Comparison of ENCODE assay signal across 16 cellular contexts in the genomic region with DNA sequence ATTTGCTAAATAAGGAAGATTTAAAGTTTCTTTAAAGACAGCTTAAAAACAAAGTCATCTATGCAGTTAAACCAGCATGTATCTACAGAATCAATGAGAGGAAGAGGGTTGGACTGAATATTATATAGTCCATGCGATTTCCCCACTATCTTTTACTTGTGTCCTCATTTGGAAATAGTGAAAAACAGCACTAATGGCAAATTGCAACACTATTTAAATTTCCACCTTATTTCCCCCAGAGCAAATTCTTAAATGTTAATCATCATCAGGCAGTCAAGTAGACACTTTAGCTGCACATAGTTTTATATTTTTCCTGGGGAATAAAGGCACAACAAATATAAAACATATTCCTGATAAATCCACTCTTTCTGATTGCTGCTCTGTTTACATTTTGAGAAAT.
DNase-seq lines count a peak whose midpoint lies in the region; ATAC-seq, FAIRE-seq and TF ChIP-seq lines count a peak whose summit lies in the region.
"Had no signal": no experiment of that assay in that cellular context is flagged by ENCODE, and none has a peak within 500 bp of the region (broad histone marks: within the 10 kb centered on the region; RNA-seq: fewer than 3 reads in every experiment).

No MANE protein-coding gene starts in this region.

- H3K4me3 ChIP-seq in ACC112 (ENCODE audit: low read depth, low read length) (peak overlapping the region; percentile 72), endothelial cell of umbilical vein (replicated peaks in 1 of 3; ENCODE audit: insufficient read depth in 1 of 3, low read depth in 1 of 3, low read length in 3 of 3) (no peak overlapping the region)
- H3K4me3 ChIP-seq: A549, BLaER1 had no signal

- peaks cover 22% of the 10 kb centered on the region for H3K4me1 Mint-ChIP-seq in chondrocyte (ENCODE audit: low read depth)
- H3K4me1 Mint-ChIP-seq: CD4-positive, alpha-beta memory T cell had no signal

- no peak overlapping the region for H3K27ac Mint-ChIP-seq in chondrocyte (ENCODE audit: unreplicated experiment)
- H3K27ac Mint-ChIP-seq: CD4-positive, alpha-beta memory T cell had no signal

- peak overlapping the region; percentile 86; the same call in 1 of the 2 replicates for H3K27ac ChIP-seq in ACC112 (ENCODE audit: low read depth, low read length)
- H3K27ac ChIP-seq in VCaP = peak overlapping the region; percentile 67
- no peak overlapping the region for H3K27ac ChIP-seq in endothelial cell of umbilical vein (ENCODE audit: insufficient read depth, low read depth, low read length)
- H3K27ac ChIP-seq: A549, BLaER1 had no signal

- no peaks in the 10 kb centered on the region for H3K36me3 ChIP-seq in ACC112 (ENCODE audit: insufficient read depth, low read length)
- H3K36me3 ChIP-seq in endothelial cell of umbilical vein (ENCODE audit: control insufficient read depth in 2 of 2, extremely low read depth in 1 of 2, insufficient read depth in 2 of 2, low read length in 2 of 2) = no peaks in the 10 kb centered on the region
- H3K36me3 ChIP-seq: BLaER1 had no signal

- CTCF ChIA-PET in endothelial cell of umbilical vein (lab: Charles Lee) = interaction anchor here (1.3 to 2.3 kb wide), 4 partner anchors 9 to 36 kb away, joined by 3 to 6 read pairs (median 4); no protein-coding TSS in a partner anchor

- H3K9me3 ChIP-seq in endothelial cell of umbilical vein (replicated peaks; ENCODE audit: control insufficient read depth, insufficient read depth, low read length) = no peaks in the 10 kb centered on the region
- H3K9me3 ChIP-seq: A549, BLaER1 had no signal

- POLR2A ChIA-PET in endothelial cell of umbilical vein (lab: Charles Lee) = no interaction called here

- DNase-seq in endothelial cell of umbilical vein (ENCODE audit: low read depth, low spot score) (no peak), renal cortical epithelial cell (ENCODE audit: low read depth) (peak; percentile 64), T-helper 1 cell (no peak), chondrocyte (ENCODE audit: low spot score) (no peak)
- DNase-seq: CD4-positive, alpha-beta memory T cell; GOT3; NCI-H2081 treated with DMSO at 0.1 percent for 48 hours; NCI-H82; RPMI8226; SHP77 treated with DMSO at 0.1 percent for 48 hours had no signal

- H3K4me1 ChIP-seq in ACC112 (ENCODE audit: control insufficient read depth, insufficient read depth, low read length, unreplicated experiment) (peaks cover 27% of the 10 kb centered on the region), endothelial cell of umbilical vein (ENCODE audit: control insufficient read depth, extremely low read depth, insufficient read depth, low read length) (peaks cover 17% of the 10 kb centered on the region)

- no peak overlapping the region for H3K9ac ChIP-seq in endothelial cell of umbilical vein (replicated peaks; ENCODE audit: extremely low read depth, insufficient read depth, low read length)
- H3K9ac ChIP-seq: BLaER1 had no signal

- dilution Hi-C loops in endothelial cell of umbilical vein (cut with MboI; ENCODE audit: extremely low pct_ligation_motif_present, low sequenced_read_pairs) = no loop called here

- H3K4me2 ChIP-seq in endothelial cell of umbilical vein (ENCODE audit: insufficient read depth, low read length) = peak overlapping the region; percentile 65
- H3K4me2 ChIP-seq: BLaER1 had no signal

- ATAC-seq in GM21447 (IDR thresholded peaks at IDR 0.05; ENCODE audit: unreplicated experiment) (no peak), esophagus mucosa (no peak)
- ATAC-seq: A549 had no signal

- peak overlapping the region; percentile 7 for H2AFZ ChIP-seq in ACC112 (ENCODE audit: low read length, unreplicated experiment)
- H2AFZ ChIP-seq in endothelial cell of umbilical vein (ENCODE audit: low read depth, low read length) = no peak overlapping the region

- H3K4me3 Mint-ChIP-seq in chondrocyte (ENCODE audit: unreplicated experiment) = no peak overlapping the region
- H3K4me3 Mint-ChIP-seq: CD4-positive, alpha-beta memory T cell had no signal

- no peaks in the 10 kb centered on the region for H3K27me3 ChIP-seq in ACC112 (ENCODE audit: insufficient read depth, low read length)
- H3K27me3 ChIP-seq in endothelial cell of umbilical vein (ENCODE audit: control insufficient read depth in 2 of 2, insufficient read depth in 2 of 2, low read length in 2 of 2) = no peaks in the 10 kb centered on the region
- H3K27me3 ChIP-seq: BLaER1 had no signal

- H3K27me3 Mint-ChIP-seq in chondrocyte (ENCODE audit: low read depth) = no peaks in the 10 kb centered on the region

- BruUV-seq in endothelial cell of umbilical vein (replicated peaks; lab: Mats Ljungman, UMichigan) = no TSS peak

- H3K36me3 Mint-ChIP-seq in chondrocyte (ENCODE audit: low read depth) = no peaks in the 10 kb centered on the region
- H3K36me3 Mint-ChIP-seq: CD4-positive, alpha-beta memory T cell had no signal

- no peaks in the 10 kb centered on the region for H3K79me2 ChIP-seq in ACC112 (ENCODE audit: control insufficient read depth, insufficient read depth, low read length, unreplicated experiment)
- H3K79me2 ChIP-seq in endothelial cell of umbilical vein (ENCODE audit: control insufficient read depth, insufficient read depth, low read length) = no peaks in the 10 kb centered on the region

- no peak for TF ChIP-seq POLR2A in endothelial cell of umbilical vein (IDR thresholded peaks at IDR 0.05; ENCODE audit: low read depth, low read length)

- H3K9me1 ChIP-seq in endothelial cell of umbilical vein (replicated peaks; ENCODE audit: control insufficient read depth, extremely low read depth, insufficient read depth, low read length) = no peaks in the 10 kb centered on the region

- no peaks in the 10 kb centered on the region for H3K9me3 Mint-ChIP-seq in chondrocyte (ENCODE audit: low read depth)
- H3K9me3 Mint-ChIP-seq: CD4-positive, alpha-beta memory T cell had no signal

- intact Hi-C loops in endothelial cell of umbilical vein (cut with micrococcal nuclease) = no loop called here

- no peaks in the 10 kb centered on the region for H4K20me1 ChIP-seq in endothelial cell of umbilical vein (replicated peaks; ENCODE audit: control insufficient read depth, extremely low read depth, insufficient read depth, low read length)
- H4K20me1 ChIP-seq: BLaER1 had no signal

- TF ChIP-seq CTCF in VCaP (conservative IDR thresholded peaks at IDR 0.05) = no peak
- TF ChIP-seq CTCF in endothelial cell of umbilical vein (IDR thresholded peaks at IDR 0.05; ENCODE audit: extremely low read depth in 1 of 2, insufficient read depth in 1 of 2, low read depth in 1 of 2, low read length in 2 of 2) = no peak
- TF ChIP-seq CTCF in chondrocyte (IDR thresholded peaks at IDR 0.05) = no peak

- FAIRE-seq in endothelial cell of umbilical vein (lab: Jason Lieb, UNC) = no peak
- FAIRE-seq: A549 had no signal

TF ChIP-seq in endothelial cell of umbilical vein, 7 proteins besides CTCF, POLR2A, EP300 and RAD21:
- TF ChIP-seq, protein P1, sequence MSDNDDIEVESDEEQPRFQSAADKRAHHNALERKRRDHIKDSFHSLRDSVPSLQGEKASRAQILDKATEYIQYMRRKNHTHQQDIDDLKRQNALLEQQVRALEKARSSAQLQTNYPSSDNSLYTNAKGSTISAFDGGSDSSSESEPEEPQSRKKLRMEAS (IDR thresholded peaks at IDR 0.05; ENCODE audit: insufficient read depth, insufficient read length) = no peak
- TF ChIP-seq JUN (IDR thresholded peaks at IDR 0.05; ENCODE audit: borderline replicate concordance, insufficient read depth, insufficient read length, low read depth) = no peak
- TF ChIP-seq GATA2 (IDR thresholded peaks at IDR 0.05; ENCODE audit: insufficient read depth, insufficient read length, low read depth, low read length) = no peak
- no peak for TF ChIP-seq FOS (IDR thresholded peaks at IDR 0.05; ENCODE audit: borderline replicate concordance, insufficient read depth, low read length)
- no peak for TF ChIP-seq EZH2 (IDR thresholded peaks at IDR 0.05; ENCODE audit: borderline replicate concordance, low read depth, low read length, severe bottlenecking)
- no peak for TF ChIP-seq POLR2AphosphoS5 (IDR thresholded peaks at IDR 0.05; ENCODE audit: insufficient read depth, low read depth, low read length)
- no peak for TF ChIP-seq MYC (IDR thresholded peaks at IDR 0.05; ENCODE audit: low read depth, low read length)
